19 cellular contexts compared by ENCODE assay signal in genomic region chr19:7729831-7730285, GRCh38. TPM values are rescaled to one million over a fixed set of nuclear protein-coding genes. Genes with fewer than 3 reads are reported as not detected.
DNase-seq lines count a peak whose midpoint lies in the region; ATAC-seq and TF ChIP-seq lines count a peak whose summit lies in the region.
"Had no signal": no experiment of that assay in that cellular context is flagged by ENCODE, and none has a peak within 500 bp of the region (broad histone marks: within the 10 kb centered on the region; RNA-seq: fewer than 3 reads in every experiment).

No MANE protein-coding gene starts in this region.

- no peaks in the 10 kb centered on the region for H3K36me3 Mint-ChIP-seq in chondrocyte (ENCODE audit: low read depth)

- H3K4me3 ChIP-seq in NT2/D1 (ENCODE audit: insufficient read length, low read depth) (no peak overlapping the region), iPS-18c (ENCODE audit: insufficient read depth, low read depth, low read length) (peak overlapping the region; percentile 47), thoracic aorta (peak overlapping the region; percentile 23)
- H3K4me3 ChIP-seq: gastrocnemius medialis, HAP-1, K562, ovary, skin epidermis had no signal

- DNase-seq in stimulated activated CD4-positive, alpha-beta T cell treated with anti-CD3 and anti-CD28 coated beads, Interleukin-4, amount 100 ng/mL, for 1 hour: peak; percentile 20
- no peak for DNase-seq in stimulated activated CD4-positive, alpha-beta T cell treated with anti-CD3 and anti-CD28 coated beads, Interleukin-15, amount 100 ng/mL, for 24 hours
- DNase-seq in NT2/D1 (ENCODE audit: low read depth, low spot score) (no peak), thoracic aorta (ENCODE audit: low spot score) (no peak), chondrocyte (ENCODE audit: low spot score) (no peak), left colon (no peak)
- DNase-seq: activated T-cell treated with anti-CD3 and anti-CD28 coated beads for 4 hours; AML-193; central memory CD4-positive, alpha-beta T cell; gastrocnemius medialis; kidney glomerular epithelial cell; NCI-H1092; NCI-H510A treated with DMSO at 0.1 percent for 48 hours; ovary had no signal

- no peak overlapping the region for H3K27ac Mint-ChIP-seq in chondrocyte (ENCODE audit: unreplicated experiment)

- no peak overlapping the region for H3K4me3 Mint-ChIP-seq in chondrocyte (ENCODE audit: unreplicated experiment)

- H3K27me3 ChIP-seq in NT2/D1 (ENCODE audit: insufficient read depth, insufficient read length) (peaks cover 60% of the 10 kb centered on the region), thoracic aorta (replicated peaks; ENCODE audit: insufficient read depth) (no peaks in the 10 kb centered on the region)
- H3K27me3 ChIP-seq: ovary had no signal

- peaks cover 48% of the 10 kb centered on the region for H3K27me3 Mint-ChIP-seq in chondrocyte (ENCODE audit: low read depth)

- no peak for TF ChIP-seq CTCF in thoracic aorta (IDR thresholded peaks at IDR 0.05)
- no peak for TF ChIP-seq CTCF in chondrocyte (IDR thresholded peaks at IDR 0.05)

- H3K4me1 ChIP-seq in NT2/D1 (ENCODE audit: insufficient read depth, insufficient read length) (peaks cover 8% of the 10 kb centered on the region), thoracic aorta (ENCODE audit: control insufficient read depth in 1 of 2, low read depth in 2 of 2) (no peaks in the 10 kb centered on the region)
- H3K4me1 ChIP-seq: gastrocnemius medialis, HAP-1 had no signal

- ATAC-seq in thoracic aorta (ENCODE audit: insufficient number of reproducible peaks, low FRiP score, low read depth): no peak
- ATAC-seq in GM21786 (IDR thresholded peaks at IDR 0.05; ENCODE audit: unreplicated experiment): no peak
- ATAC-seq in left colon: no peak
- ATAC-seq: gastrocnemius medialis had no signal

- no peak overlapping the region for H3K27ac ChIP-seq in thoracic aorta
- H3K27ac ChIP-seq: gastrocnemius medialis, ovary, skin epidermis had no signal

- H3K9me3 Mint-ChIP-seq in chondrocyte (ENCODE audit: low read depth): no peaks in the 10 kb centered on the region

- H3K36me3 ChIP-seq in NT2/D1 (ENCODE audit: insufficient read depth, insufficient read length, low read length) (no peaks in the 10 kb centered on the region), thoracic aorta (no peaks in the 10 kb centered on the region)
- H3K36me3 ChIP-seq: gastrocnemius medialis, HAP-1, ovary had no signal

- intact Hi-C loops in left colon (cut with DNase I, micrococcal nuclease): no loop called here

- no peaks in the 10 kb centered on the region for H3K4me1 Mint-ChIP-seq in chondrocyte (ENCODE audit: low read depth)

- peak overlapping the region; percentile 35 for H3K9ac ChIP-seq in NT2/D1 (ENCODE audit: insufficient read length, low read depth)

- H3K9me3 ChIP-seq in NT2/D1 (ENCODE audit: insufficient read depth, low read length) (no peaks in the 10 kb centered on the region; the same call in 1 of the 2 replicates), iPS-18c (ENCODE audit: control insufficient read depth, insufficient read depth, low read length) (no peaks in the 10 kb centered on the region), thoracic aorta (no peaks in the 10 kb centered on the region)
- H3K9me3 ChIP-seq: gastrocnemius medialis, HAP-1, ovary had no signal

RNA-seq across cellular contexts. Expression of gene CLEC4G, which starts 2.1 kb away (rescaled TPM):
- 1 to 10 TPM in 1 of 2 donors, under 1 TPM in 1; 0.49 to 6.2 TPM for total RNA-seq in thoracic aorta
- total RNA-seq in chondrocyte: not detected in 3 replicates
- total RNA-seq in left colon: 1 to 10 TPM in 1 of 2 donors, not detected in 1; 1.3 TPM
- total RNA-seq: K562 had no signal

RNA-seq across cellular contexts. Expression of gene CD209, which starts 17.5 kb away (rescaled TPM):
- total RNA-seq in thoracic aorta (10 to 100 TPM in 1 of 2 donors, 1 to 10 TPM in 1; 6.8 to 14.2 TPM), chondrocyte (not detected in 3 replicates), left colon (10 to 100 TPM in 1 of 2 donors, 1 to 10 TPM in 1; 2.6 to 12.1 TPM)
- total RNA-seq: K562 had no signal

RNA-seq across cellular contexts. Expression of gene FCER2, which starts 27.9 kb away (rescaled TPM):
- 1 to 10 TPM; 1.4 to 1.5 TPM for total RNA-seq in thoracic aorta
- not detected in 3 replicates for total RNA-seq in chondrocyte
- under 1 TPM; 0.27 to 0.64 TPM for total RNA-seq in left colon
- total RNA-seq: gastrocnemius medialis had no signal

RNA-seq across cellular contexts. Expression of gene CLEC4M, which starts 33.2 kb away (rescaled TPM):
- total RNA-seq in thoracic aorta (not detected), chondrocyte (not detected in 3 replicates), left colon (not detected)
- total RNA-seq: gastrocnemius medialis, K562 had no signal

RNA-seq across cellular contexts. Expression of gene TRAPPC5, which starts 49.2 kb away (rescaled TPM):
- total RNA-seq in thoracic aorta (10 to 100 TPM; 69.8 to 70.0 TPM), chondrocyte (94.3 to 107 TPM (median 97.2 TPM) in 3 replicates), left colon (100 to 1,000 TPM; 107 to 108 TPM)
